In the genomic region with DNA sequence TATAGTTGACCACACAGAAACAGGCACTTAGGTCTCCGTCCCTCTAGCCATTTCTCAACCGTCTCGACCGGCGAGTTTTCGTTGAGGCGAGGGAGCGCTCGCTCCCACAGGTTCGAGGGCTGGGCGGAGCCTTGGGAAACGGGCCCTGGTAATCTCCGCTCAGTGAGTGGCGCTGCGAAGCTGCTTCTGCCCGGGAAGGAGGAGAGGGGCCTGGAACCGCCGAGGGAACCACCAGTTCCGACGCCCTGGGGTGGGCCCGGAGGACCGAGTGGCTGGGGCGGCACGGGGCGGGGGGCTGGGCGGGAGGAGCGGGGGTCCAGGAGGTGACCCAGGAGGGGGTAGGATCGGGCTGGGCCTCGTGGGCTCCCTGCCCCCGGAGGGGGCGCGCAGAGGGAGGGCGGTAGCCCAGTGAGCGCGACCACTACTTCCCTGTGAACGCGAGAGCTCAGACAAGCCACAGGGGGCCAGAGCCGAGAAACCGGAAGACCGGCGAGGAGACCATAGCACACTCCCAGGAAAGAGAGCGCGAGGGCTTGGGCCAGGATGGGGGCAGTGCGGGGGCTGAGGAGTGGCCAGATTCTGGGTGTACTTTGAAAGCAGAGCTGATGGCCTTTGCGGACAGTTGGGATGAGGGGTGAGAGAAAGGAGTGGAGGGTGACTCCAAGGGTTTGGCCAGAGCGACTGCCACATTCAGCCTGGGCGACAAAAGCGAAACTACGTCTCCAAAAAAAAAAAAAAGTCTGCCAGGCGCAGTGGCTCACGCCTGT, we compare ENCODE assay signal across 1 cellular context.
A peak's percentile ranks its signal among the peaks of the same experiment; 100 is the strongest.
TF ChIP-seq lines count a peak whose summit lies in the region.

No MANE protein-coding gene starts in this region.

TF ChIP-seq in HepG2, 621 proteins besides CTCF, POLR2A, EP300 and RAD21 (continued from another document and continues in another):
- TF ChIP-seq, protein P1, sequence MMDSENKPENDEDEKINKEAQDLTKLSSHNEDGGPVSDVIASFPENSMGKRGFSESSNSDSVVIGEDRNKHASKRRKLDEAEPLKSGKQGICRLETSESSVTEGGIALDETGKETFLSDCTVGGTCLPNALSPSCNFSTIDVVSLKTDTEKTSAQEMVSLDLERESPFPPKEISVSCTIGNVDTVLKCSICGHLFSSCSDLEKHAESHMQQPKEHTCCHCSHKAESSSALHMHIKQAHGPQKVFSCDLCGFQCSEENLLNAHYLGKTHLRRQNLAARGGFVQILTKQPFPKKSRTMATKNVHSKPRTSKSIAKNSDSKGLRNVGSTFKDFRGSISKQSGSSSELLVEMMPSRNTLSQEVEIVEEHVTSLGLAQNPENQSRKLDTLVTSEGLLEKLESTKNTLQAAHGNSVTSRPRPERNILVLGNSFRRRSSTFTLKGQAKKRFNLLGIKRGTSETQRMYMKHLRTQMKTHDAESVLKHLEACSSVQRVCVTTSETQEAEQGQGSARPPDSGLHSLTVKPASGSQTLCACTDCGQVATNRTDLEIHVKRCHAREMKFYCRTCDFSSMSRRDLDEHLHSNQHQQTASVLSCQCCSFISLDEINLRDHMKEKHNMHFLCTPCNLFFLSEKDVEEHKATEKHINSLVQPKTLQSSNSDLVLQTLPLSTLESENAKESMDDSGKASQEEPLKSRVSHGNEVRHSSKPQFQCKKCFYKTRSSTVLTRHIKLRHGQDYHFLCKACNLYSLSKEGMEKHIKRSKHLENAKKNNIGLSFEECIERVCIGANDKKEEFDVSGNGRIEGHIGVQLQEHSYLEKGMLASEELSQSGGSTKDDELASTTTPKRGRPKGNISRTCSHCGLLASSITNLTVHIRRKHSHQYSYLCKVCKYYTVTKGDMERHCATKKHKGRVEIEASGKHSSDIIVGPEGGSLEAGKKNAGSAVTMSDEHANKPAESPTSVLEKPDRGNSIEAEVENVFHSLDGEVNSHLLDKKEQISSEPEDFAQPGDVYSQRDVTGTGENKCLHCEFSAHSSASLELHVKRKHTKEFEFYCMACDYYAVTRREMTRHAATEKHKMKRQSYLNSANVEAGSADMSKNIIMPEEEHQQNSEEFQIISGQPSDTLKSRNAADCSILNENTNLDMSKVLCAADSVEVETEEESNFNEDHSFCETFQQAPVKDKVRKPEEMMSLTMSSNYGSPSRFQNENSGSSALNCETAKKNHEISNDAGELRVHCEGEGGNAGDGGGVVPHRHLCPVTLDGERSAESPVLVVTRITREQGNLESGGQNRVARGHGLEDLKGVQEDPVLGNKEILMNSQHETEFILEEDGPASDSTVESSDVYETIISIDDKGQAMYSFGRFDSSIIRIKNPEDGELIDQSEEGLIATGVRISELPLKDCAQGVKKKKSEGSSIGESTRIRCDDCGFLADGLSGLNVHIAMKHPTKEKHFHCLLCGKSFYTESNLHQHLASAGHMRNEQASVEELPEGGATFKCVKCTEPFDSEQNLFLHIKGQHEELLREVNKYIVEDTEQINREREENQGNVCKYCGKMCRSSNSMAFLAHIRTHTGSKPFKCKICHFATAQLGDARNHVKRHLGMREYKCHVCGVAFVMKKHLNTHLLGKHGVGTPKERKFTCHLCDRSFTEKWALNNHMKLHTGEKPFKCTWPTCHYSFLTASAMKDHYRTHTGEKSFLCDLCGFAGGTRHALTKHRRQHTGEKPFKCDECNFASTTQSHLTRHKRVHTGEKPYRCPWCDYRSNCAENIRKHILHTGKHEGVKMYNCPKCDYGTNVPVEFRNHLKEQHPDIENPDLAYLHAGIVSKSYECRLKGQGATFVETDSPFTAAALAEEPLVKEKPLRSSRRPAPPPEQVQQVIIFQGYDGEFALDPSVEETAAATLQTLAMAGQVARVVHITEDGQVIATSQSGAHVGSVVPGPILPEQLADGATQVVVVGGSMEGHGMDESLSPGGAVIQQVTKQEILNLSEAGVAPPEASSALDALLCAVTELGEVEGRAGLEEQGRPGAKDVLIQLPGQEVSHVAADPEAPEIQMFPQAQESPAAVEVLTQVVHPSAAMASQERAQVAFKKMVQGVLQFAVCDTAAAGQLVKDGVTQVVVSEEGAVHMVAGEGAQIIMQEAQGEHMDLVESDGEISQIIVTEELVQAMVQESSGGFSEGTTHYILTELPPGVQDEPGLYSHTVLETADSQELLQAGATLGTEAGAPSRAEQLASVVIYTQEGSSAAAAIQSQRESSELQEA (CRISPR knock-in tag; IDR thresholded peaks at IDR 0.05; ENCODE audit: not compliant biosample characterization), result peak; percentile 16
- no peak for TF ChIP-seq ZNF317 (CRISPR knock-in tag; IDR thresholded peaks at IDR 0.05)
- TF ChIP-seq NRL (CRISPR knock-in tag; IDR thresholded peaks at IDR 0.05; ENCODE audit: borderline replicate concordance), result peak; percentile 62; the same call in 1 of the 2 replicates
- TF ChIP-seq ZNF460 (CRISPR knock-in tag; IDR thresholded peaks at IDR 0.05; ENCODE audit: borderline replicate concordance), result peak; percentile 65; the same call in 1 of the 2 replicates
- TF ChIP-seq TBP (CRISPR knock-in tag; IDR thresholded peaks at IDR 0.05), result no peak
- TF ChIP-seq ZNF326 (CRISPR knock-in tag; IDR thresholded peaks at IDR 0.05; ENCODE audit: borderline replicate concordance), result no peak
- TF ChIP-seq, protein P2, sequence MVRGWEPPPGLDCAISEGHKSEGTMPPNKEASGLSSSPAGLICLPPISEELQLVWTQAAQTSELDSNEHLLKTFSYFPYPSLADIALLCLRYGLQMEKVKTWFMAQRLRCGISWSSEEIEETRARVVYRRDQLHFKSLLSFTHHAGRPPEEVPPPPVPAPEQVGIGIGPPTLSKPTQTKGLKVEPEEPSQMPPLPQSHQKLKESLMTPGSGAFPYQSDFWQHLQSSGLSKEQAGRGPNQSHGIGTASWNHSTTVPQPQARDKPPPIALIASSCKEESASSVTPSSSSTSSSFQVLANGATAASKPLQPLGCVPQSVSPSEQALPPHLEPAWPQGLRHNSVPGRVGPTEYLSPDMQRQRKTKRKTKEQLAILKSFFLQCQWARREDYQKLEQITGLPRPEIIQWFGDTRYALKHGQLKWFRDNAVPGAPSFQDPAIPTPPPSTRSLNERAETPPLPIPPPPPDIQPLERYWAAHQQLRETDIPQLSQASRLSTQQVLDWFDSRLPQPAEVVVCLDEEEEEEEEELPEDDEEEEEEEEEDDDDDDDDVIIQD (CRISPR knock-in tag; IDR thresholded peaks at IDR 0.05; ENCODE audit: low read depth), result no peak
- no peak for TF ChIP-seq NFKBIZ (CRISPR knock-in tag; IDR thresholded peaks at IDR 0.05)
- no peak for TF ChIP-seq MAF1 (CRISPR knock-in tag; IDR thresholded peaks at IDR 0.05; ENCODE audit: borderline replicate concordance)
- no peak for TF ChIP-seq ATAD3A (CRISPR knock-in tag; IDR thresholded peaks at IDR 0.05)
- TF ChIP-seq ZNF180 (CRISPR knock-in tag; IDR thresholded peaks at IDR 0.05; ENCODE audit: borderline replicate concordance, low read depth), result 0 out of 2 replicates have a peak, but pooled peaks have one; percentile 22
- TF ChIP-seq, protein P3, sequence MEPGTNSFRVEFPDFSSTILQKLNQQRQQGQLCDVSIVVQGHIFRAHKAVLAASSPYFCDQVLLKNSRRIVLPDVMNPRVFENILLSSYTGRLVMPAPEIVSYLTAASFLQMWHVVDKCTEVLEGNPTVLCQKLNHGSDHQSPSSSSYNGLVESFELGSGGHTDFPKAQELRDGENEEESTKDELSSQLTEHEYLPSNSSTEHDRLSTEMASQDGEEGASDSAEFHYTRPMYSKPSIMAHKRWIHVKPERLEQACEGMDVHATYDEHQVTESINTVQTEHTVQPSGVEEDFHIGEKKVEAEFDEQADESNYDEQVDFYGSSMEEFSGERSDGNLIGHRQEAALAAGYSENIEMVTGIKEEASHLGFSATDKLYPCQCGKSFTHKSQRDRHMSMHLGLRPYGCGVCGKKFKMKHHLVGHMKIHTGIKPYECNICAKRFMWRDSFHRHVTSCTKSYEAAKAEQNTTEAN (CRISPR knock-in tag; conservative IDR thresholded peaks at IDR 0.05), result no peak
- peak; percentile 2 for TF ChIP-seq ZNF264 (CRISPR knock-in tag; IDR thresholded peaks at IDR 0.05)
- no peak for TF ChIP-seq EED (CRISPR knock-in tag; IDR thresholded peaks at IDR 0.05)
- no peak for TF ChIP-seq ZFP37 (CRISPR knock-in tag; IDR thresholded peaks at IDR 0.05; ENCODE audit: borderline replicate concordance)
- TF ChIP-seq SMARCC2 (IDR thresholded peaks at IDR 0.05), result no peak
- TF ChIP-seq NFYB (CRISPR knock-in tag; IDR thresholded peaks at IDR 0.05), result no peak
- no peak for TF ChIP-seq MAFG (CRISPR knock-in tag; IDR thresholded peaks at IDR 0.05)
- TF ChIP-seq NPAS2 (CRISPR knock-in tag; IDR thresholded peaks at IDR 0.05; ENCODE audit: borderline replicate concordance), result no peak
- TF ChIP-seq KLF13 (CRISPR knock-in tag; IDR thresholded peaks at IDR 0.05), result no peak; the same call in 1 of the 2 replicates
- TF ChIP-seq, protein P4, sequence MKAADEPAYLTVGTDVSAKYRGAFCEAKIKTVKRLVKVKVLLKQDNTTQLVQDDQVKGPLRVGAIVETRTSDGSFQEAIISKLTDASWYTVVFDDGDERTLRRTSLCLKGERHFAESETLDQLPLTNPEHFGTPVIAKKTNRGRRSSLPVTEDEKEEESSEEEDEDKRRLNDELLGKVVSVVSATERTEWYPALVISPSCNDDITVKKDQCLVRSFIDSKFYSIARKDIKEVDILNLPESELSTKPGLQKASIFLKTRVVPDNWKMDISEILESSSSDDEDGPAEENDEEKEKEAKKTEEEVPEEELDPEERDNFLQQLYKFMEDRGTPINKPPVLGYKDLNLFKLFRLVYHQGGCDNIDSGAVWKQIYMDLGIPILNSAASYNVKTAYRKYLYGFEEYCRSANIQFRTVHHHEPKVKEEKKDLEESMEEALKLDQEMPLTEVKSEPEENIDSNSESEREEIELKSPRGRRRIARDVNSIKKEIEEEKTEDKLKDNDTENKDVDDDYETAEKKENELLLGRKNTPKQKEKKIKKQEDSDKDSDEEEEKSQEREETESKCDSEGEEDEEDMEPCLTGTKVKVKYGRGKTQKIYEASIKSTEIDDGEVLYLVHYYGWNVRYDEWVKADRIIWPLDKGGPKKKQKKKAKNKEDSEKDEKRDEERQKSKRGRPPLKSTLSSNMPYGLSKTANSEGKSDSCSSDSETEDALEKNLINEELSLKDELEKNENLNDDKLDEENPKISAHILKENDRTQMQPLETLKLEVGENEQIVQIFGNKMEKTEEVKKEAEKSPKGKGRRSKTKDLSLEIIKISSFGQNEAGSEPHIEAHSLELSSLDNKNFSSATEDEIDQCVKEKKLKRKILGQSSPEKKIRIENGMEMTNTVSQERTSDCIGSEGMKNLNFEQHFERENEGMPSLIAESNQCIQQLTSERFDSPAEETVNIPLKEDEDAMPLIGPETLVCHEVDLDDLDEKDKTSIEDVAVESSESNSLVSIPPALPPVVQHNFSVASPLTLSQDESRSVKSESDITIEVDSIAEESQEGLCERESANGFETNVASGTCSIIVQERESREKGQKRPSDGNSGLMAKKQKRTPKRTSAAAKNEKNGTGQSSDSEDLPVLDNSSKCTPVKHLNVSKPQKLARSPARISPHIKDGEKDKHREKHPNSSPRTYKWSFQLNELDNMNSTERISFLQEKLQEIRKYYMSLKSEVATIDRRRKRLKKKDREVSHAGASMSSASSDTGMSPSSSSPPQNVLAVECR (CRISPR knock-in tag; IDR thresholded peaks at IDR 0.05; ENCODE audit: borderline replicate concordance), result peak; percentile 46; the same call in 1 of the 2 replicates
- no peak; the same call in none of the 2 replicates for TF ChIP-seq ZNF446 (CRISPR knock-in tag; IDR thresholded peaks at IDR 0.05)
- TF ChIP-seq, protein P5, sequence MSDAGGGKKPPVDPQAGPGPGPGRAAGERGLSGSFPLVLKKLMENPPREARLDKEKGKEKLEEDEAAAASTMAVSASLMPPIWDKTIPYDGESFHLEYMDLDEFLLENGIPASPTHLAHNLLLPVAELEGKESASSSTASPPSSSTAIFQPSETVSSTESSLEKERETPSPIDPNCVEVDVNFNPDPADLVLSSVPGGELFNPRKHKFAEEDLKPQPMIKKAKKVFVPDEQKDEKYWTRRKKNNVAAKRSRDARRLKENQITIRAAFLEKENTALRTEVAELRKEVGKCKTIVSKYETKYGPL (CRISPR knock-in tag; IDR thresholded peaks at IDR 0.05), result peak; percentile 7
- TF ChIP-seq ZNF883 (CRISPR knock-in tag; IDR thresholded peaks at IDR 0.05; ENCODE audit: not compliant biosample characterization), result peak; percentile 62
- TF ChIP-seq, protein P6, sequence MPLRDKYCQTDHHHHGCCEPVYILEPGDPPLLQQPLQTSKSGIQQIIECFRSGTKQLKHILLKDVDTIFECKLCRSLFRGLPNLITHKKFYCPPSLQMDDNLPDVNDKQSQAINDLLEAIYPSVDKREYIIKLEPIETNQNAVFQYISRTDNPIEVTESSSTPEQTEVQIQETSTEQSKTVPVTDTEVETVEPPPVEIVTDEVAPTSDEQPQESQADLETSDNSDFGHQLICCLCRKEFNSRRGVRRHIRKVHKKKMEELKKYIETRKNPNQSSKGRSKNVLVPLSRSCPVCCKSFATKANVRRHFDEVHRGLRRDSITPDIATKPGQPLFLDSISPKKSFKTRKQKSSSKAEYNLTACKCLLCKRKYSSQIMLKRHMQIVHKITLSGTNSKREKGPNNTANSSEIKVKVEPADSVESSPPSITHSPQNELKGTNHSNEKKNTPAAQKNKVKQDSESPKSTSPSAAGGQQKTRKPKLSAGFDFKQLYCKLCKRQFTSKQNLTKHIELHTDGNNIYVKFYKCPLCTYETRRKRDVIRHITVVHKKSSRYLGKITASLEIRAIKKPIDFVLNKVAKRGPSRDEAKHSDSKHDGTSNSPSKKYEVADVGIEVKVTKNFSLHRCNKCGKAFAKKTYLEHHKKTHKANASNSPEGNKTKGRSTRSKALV (CRISPR knock-in tag; IDR thresholded peaks at IDR 0.05), result peak; percentile 4; the same call in 1 of the 2 replicates
- TF ChIP-seq SNAPC2 (CRISPR knock-in tag; IDR thresholded peaks at IDR 0.05), result no peak
- TF ChIP-seq CC2D1A (CRISPR knock-in tag; IDR thresholded peaks at IDR 0.05), result no peak
- TF ChIP-seq SALL2 (CRISPR knock-in tag; IDR thresholded peaks at IDR 0.05), result no peak; the same call in 1 of the 2 replicates
- no peak for TF ChIP-seq SP1 (IDR thresholded peaks at IDR 0.05)
- TF ChIP-seq SP1 (CRISPR knock-in tag; IDR thresholded peaks at IDR 0.05), result peak; percentile 35
- no peak for TF ChIP-seq NONO (IDR thresholded peaks at IDR 0.05)
- TF ChIP-seq NONO (CRISPR knock-in tag; conservative IDR thresholded peaks at IDR 0.05), result peak; percentile 16; the same call in 1 of the 2 replicates
- TF ChIP-seq XBP1 (CRISPR knock-in tag; IDR thresholded peaks at IDR 0.05), result no peak; the same call in 1 of the 2 replicates
- no peak; the same call in 1 of the 2 replicates for TF ChIP-seq NAIF1 (CRISPR knock-in tag; IDR thresholded peaks at IDR 0.05; ENCODE audit: borderline replicate concordance)
- TF ChIP-seq ZNF83 (CRISPR knock-in tag; IDR thresholded peaks at IDR 0.05; ENCODE audit: borderline replicate concordance), result no peak; the same call in 1 of the 2 replicates
- TF ChIP-seq SOX13 (IDR thresholded peaks at IDR 0.05), result no peak
- no peak for TF ChIP-seq SOX13 (CRISPR knock-in tag; conservative IDR thresholded peaks at IDR 0.05 in 1 of 2, IDR thresholded peaks at IDR 0.05 in 1 of 2)
- no peak for TF ChIP-seq NR2F1 (CRISPR knock-in tag; IDR thresholded peaks at IDR 0.05)
